Comparison of ENCODE assay signal across 8 cellular contexts in the genomic region with DNA sequence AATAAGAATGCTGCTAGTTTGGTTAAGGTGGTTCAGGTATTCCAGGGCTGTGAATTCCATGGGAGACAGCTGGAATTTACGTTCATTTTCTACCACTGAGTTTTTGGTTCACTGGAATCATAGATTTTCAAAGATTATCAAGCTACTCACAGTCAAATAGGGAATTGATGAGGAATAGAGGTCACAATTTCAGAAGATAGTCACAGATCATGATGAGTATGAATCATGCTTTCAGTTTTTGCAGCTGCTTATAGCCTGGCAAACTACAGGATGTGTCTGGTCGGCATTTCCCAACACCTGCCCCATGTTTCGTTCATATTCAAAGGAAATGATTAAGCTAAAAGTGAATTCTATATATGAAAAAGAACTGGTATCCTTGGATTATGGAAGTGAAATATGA. TPM values are rescaled to one million over a fixed set of nuclear protein-coding genes. Genes with fewer than 3 reads are reported as not detected.
DNase-seq lines count a peak whose midpoint lies in the region; ATAC-seq, FAIRE-seq and TF ChIP-seq lines count a peak whose summit lies in the region.

No MANE protein-coding gene starts in this region.

- POLR2A ChIA-PET in HepG2 (lab: Yijun Ruan, JAX), result no interaction called here

- no peak for TF ChIP-seq POLR2A in HepG2 (IDR thresholded peaks at IDR 0.05; ENCODE audit: insufficient read depth in 1 of 2, low read depth in 2 of 2, low read length in 2 of 2)
- TF ChIP-seq POLR2A in right lobe of liver (IDR thresholded peaks at IDR 0.05), result no peak

- H3K27me3 ChIP-seq in HepG2 (ENCODE audit: control insufficient read depth in 1 of 2, insufficient read depth in 2 of 2, low read length in 2 of 2) (no peaks in the 10 kb centered on the region), right lobe of liver (no peaks in the 10 kb centered on the region)

- no TSS peak for BruUV-seq in HepG2 (replicated peaks; lab: Mats Ljungman, UMichigan)

- ATAC-seq in HepG2, result no peak
- no peak for ATAC-seq in right lobe of liver
- peak; percentile 91 for ATAC-seq in HG03103 (IDR thresholded peaks at IDR 0.05; ENCODE audit: low read depth, unreplicated experiment)

- H4K20me1 ChIP-seq in HepG2 (ENCODE audit: insufficient read depth, low read length), result no peaks in the 10 kb centered on the region

- in situ Hi-C loops in HepG2 (cut with HindIII; ENCODE audit: extremely low pct_ligation_motif_present, low pct_unique_long_range_greater_than_20kb), result no loop called here

- H2AFZ ChIP-seq in HepG2 (ENCODE audit: low read length), result no peak overlapping the region

- intact Hi-C loops in HepG2 (cut with micrococcal nuclease; ENCODE audit: unreplicated experiment) (no loop called here), right lobe of liver (cut with DNase I) (no loop called here)

- H3K27ac ChIP-seq in HepG2 (ENCODE audit: extremely low read length, insufficient read depth, low read length), result no peak overlapping the region
- no peak overlapping the region for H3K27ac ChIP-seq in right lobe of liver

- DNase-seq in HepG2 (ENCODE audit: low spot score) (no peak), right lobe of liver (no peak), cerebellar cortex (ENCODE audit: low spot score) (no peak), DMS79 (lab: John Stamatoyannopoulos, UW) (no peak), 8988T (no peak)
- DNase-seq in activated CD4-positive, alpha-beta T cell treated with anti-CD3 and anti-CD28 coated beads, Interleukin-2, amount 50 U/mL, for 48 hours, result peak; percentile 16 to 48
- peak; percentile 51 for DNase-seq in stimulated activated CD4-positive, alpha-beta T cell treated with anti-CD3 and anti-CD28 coated beads, Interleukin-4, amount 100 ng/mL, for 24 hours

- no peak overlapping the region for H3K4me2 ChIP-seq in HepG2 (ENCODE audit: low read depth, low read length)

- TF ChIP-seq EP300 in HepG2 (IDR thresholded peaks at IDR 0.05; ENCODE audit: low read depth in 2 of 2, low read length in 2 of 2) (no peak), HepG2 (CRISPR knock-in tag; IDR thresholded peaks at IDR 0.05; ENCODE audit: borderline replicate concordance) (no peak)

- TF ChIP-seq RAD21 in HepG2 (CRISPR knock-in tag; IDR thresholded peaks at IDR 0.05), result no peak

- H3K9me3 ChIP-seq in HepG2 (ENCODE audit: low read length) (no peaks in the 10 kb centered on the region), right lobe of liver (no peaks in the 10 kb centered on the region)

- H3K4me3 ChIP-seq in HepG2 (replicated peaks in 1 of 3; ENCODE audit: insufficient read depth in 1 of 3, low read depth in 2 of 3, low read length in 3 of 3) (no peak overlapping the region), right lobe of liver (no peak overlapping the region)

- no peaks in the 10 kb centered on the region for H3K79me2 ChIP-seq in HepG2 (ENCODE audit: insufficient read depth, low read length)

- TF ChIP-seq CTCF in HepG2 (CRISPR knock-in tag; IDR thresholded peaks at IDR 0.05) (no peak), right lobe of liver (IDR thresholded peaks at IDR 0.05) (no peak)

- CTCF ChIA-PET in HepG2 (lab: Yijun Ruan, JAX; ENCODE audit: low intra/inter-chr PET ratio, low total read pairs), result no interaction called here

- no peak for FAIRE-seq in HepG2 (lab: Jason Lieb, UNC)

- H3K36me3 ChIP-seq in HepG2 (replicated peaks in 1 of 2; ENCODE audit: control insufficient read depth in 1 of 2, insufficient read depth in 2 of 2, low read length in 2 of 2) (peaks cover 0 to 2% of the 10 kb centered on the region in 2 experiments; a peak in 1 of 5 replicates), right lobe of liver (peaks cover 0 to 7% (median 3%) of the 10 kb centered on the region in 4 donors)

- 97% methylated on average over 3 of the region's 3 CpGs for WGBS in HepG2 (ENCODE audit: low lambda C conversion rate)
- WGBS in right lobe of liver (ENCODE audit: insufficient coverage, low coverage, low lambda C conversion rate, missing lambda C conversion rate), result 50% methylated on average over 3 of the region's 3 CpGs

- no peaks in the 10 kb centered on the region for H3K4me1 ChIP-seq in HepG2 (ENCODE audit: insufficient read depth, low read length)
- peaks cover 0 to 7% (median 0%) of the 10 kb centered on the region in 4 donors for H3K4me1 ChIP-seq in right lobe of liver

- no peak overlapping the region for H3K9ac ChIP-seq in HepG2 (ENCODE audit: insufficient read depth, low read depth, low read length)

TF ChIP-seq in HepG2, 621 proteins besides CTCF, POLR2A, EP300 and RAD21:
- TF ChIP-seq ZNF331 (CRISPR knock-in tag; IDR thresholded peaks at IDR 0.05) (no peak), ZNF333 (CRISPR knock-in tag; IDR thresholded peaks at IDR 0.05; ENCODE audit: borderline replicate concordance) (no peak), ZFY (CRISPR knock-in tag; IDR thresholded peaks at IDR 0.05) (no peak), ZNF616 (CRISPR knock-in tag; IDR thresholded peaks at IDR 0.05; ENCODE audit: low read depth) (no peak), SRSF4 (IDR thresholded peaks at IDR 0.05; ENCODE audit: low read depth, low read length, poor library complexity, severe bottlenecking) (no peak), MAFK (conservative IDR thresholded peaks at IDR 0.05 in 1 of 2, IDR thresholded peaks at IDR 0.05 in 1 of 2; ENCODE audit: low read length in 2 of 2) (peak in 1 of 2 experiments; percentile 31; a peak in 2 of 4 replicates), MAFF (IDR thresholded peaks at IDR 0.05; ENCODE audit: low read depth, low read length) (0 out of 2 replicates have a peak, but pooled peaks have one; percentile 20)

RNA-seq across cellular contexts. Expression of gene BCKDHB, which starts 58.7 kb away (rescaled TPM):
- 13.6 and 17.0 TPM in 2 replicates for total RNA-seq in HepG2 (2016; rRNA removed; fragmentation: Illumina TruSeq; extraction: Trizol)
- total RNA-seq in HepG2 (2016; cell fraction: cytosol; rRNA removed; fragmentation: Illumina TruSeq; extraction: Trizol; ENCODE audit: low read depth), result 3.3 and 5.4 TPM in 2 replicates
- 13.3 and 15.8 TPM in 2 replicates for total RNA-seq in HepG2 (2016; cell fraction: insoluble cytoplasmic fraction; rRNA removed; fragmentation: Illumina TruSeq; extraction: Trizol)
- 3.3 and 3.4 TPM in 2 replicates for total RNA-seq in HepG2 (2016; cell fraction: membrane; rRNA removed; fragmentation: Illumina TruSeq; extraction: Trizol)
- total RNA-seq in HepG2 (2016; cell fraction: nucleus; rRNA removed; fragmentation: Illumina TruSeq; extraction: Trizol), result 24.3 and 24.4 TPM in 2 replicates
- polyA plus RNA-seq in HepG2 (2011; rRNA removed), result 7.1 and 10.8 TPM in 2 replicates
- 5.0 and 7.0 TPM in 2 replicates for polyA plus RNA-seq in HepG2 (2011; cell fraction: cytosol; rRNA removed)
- polyA plus RNA-seq in HepG2 (2011; cell fraction: nucleus; rRNA removed), result 3.3 and 3.6 TPM in 2 replicates
- polyA plus RNA-seq in HepG2 (2012), result 4.7 and 6.3 TPM in 2 replicates
- polyA plus RNA-seq in HepG2 (2016; cell fraction: cytosol; fragmentation: Illumina TruSeq; extraction: Trizol; ENCODE audit: low read depth), result 1.2 and 1.4 TPM in 2 replicates
- polyA plus RNA-seq in HepG2 (2016; cell fraction: insoluble cytoplasmic fraction; fragmentation: Illumina TruSeq; extraction: Trizol; ENCODE audit: low read depth), result 19.7 and 20.6 TPM in 2 replicates
- polyA plus RNA-seq in HepG2 (2016; cell fraction: membrane; fragmentation: Illumina TruSeq; extraction: Trizol; ENCODE audit: low read depth), result 3.2 and 4.0 TPM in 2 replicates
- polyA plus RNA-seq in HepG2 (2016; cell fraction: nucleus; fragmentation: Illumina TruSeq; extraction: Trizol; ENCODE audit: insufficient read depth, low read depth), result 8.6 and 11.4 TPM in 2 replicates
- 4.7 and 5.4 TPM in 2 replicates for polyA minus RNA-seq in HepG2 (2011; rRNA and poly(A)+ RNA removed; ENCODE audit: low replicate concordance)
- 4.5 and 5.4 TPM in 2 replicates for polyA minus RNA-seq in HepG2 (2011; cell fraction: cytosol; rRNA and poly(A)+ RNA removed)
- 21.6 and 28.8 TPM in 2 replicates for polyA minus RNA-seq in HepG2 (2011; cell fraction: nucleus; rRNA and poly(A)+ RNA removed)
- total RNA-seq in right lobe of liver, result 10 to 100 TPM; 22.1 to 57.2 (median 43.9) TPM

Comparison
In these comparisons a context has a peak if more than half of its experiments do, and no peak if none do; other contexts are left out.
1. DNase-seq: peak in activated CD4-positive, alpha-beta T cell treated with anti-CD3 and anti-CD28 coated beads, Interleukin-2, amount 50 U/mL, for 48 hours (2 of 2) and stimulated activated CD4-positive, alpha-beta T cell treated with anti-CD3 and anti-CD28 coated beads, Interleukin-4, amount 100 ng/mL, for 24 hours (single experiment); none in HepG2 (single experiment), right lobe of liver (0 of 3), cerebellar cortex (single experiment), DMS79 (single experiment) and 8988T (single experiment).